ENCODE assay signal across 8 cellular contexts in genomic region chr6:73452107-73452461, GRCh38. TPM values are rescaled to one million over a fixed set of nuclear protein-coding genes. Genes with fewer than 3 reads are reported as not detected.
A peak's percentile ranks its signal among the peaks of the same experiment; 100 is the strongest.
DNase-seq lines count a peak whose midpoint lies in the region; ATAC-seq, FAIRE-seq and TF ChIP-seq lines count a peak whose summit lies in the region.

CGAS (minus strand) TSS chr6:73452297; CDS start chr6:73452181, 116 bp downstream.

- WGBS in K562 (ENCODE audit: insufficient coverage, low coverage, missing lambda C conversion rate) = 94% methylated on average over 14 of the region's 23 CpGs

- TF ChIP-seq CTCF in K562 (IDR thresholded peaks at IDR 0.05 in 2 of 3, conservative IDR thresholded peaks at IDR 0.05 in 1 of 3; ENCODE audit: insufficient read depth in 2 of 3, low read depth in 1 of 3, low read length in 3 of 3) = no peak

- H3K9me1 ChIP-seq in K562 (ENCODE audit: control insufficient read depth, insufficient read depth, low read length) = no peaks in the 10 kb centered on the region

- no peak within 1 kb of the TSS for H3K4me2 ChIP-seq in K562 (ENCODE audit: insufficient read depth, low read length)

- intact Hi-C loops in K562 (cut with micrococcal nuclease) = no loop called here

- no peak within 1 kb of the TSS for H3K4me3 ChIP-seq in K562
- peak within 1 kb of the TSS; percentile 69 for H3K4me3 ChIP-seq in iPS-18a (ENCODE audit: low read length)

- no peak within 1 kb of the TSS for H2AFZ ChIP-seq in K562 (ENCODE audit: low read depth, low read length)

- peaks cover 3 to 6% of the 10 kb centered on the region in 2 experiments; a peak in 3 of 5 replicates for H3K4me1 ChIP-seq in K562 (replicated peaks in 1 of 2; ENCODE audit: control insufficient read depth in 2 of 2, insufficient read depth in 2 of 2, low read length in 2 of 2)
- H3K4me1 ChIP-seq in iPS-18a (ENCODE audit: control insufficient read depth, low read depth, low read length) = no peaks in the 10 kb centered on the region

- H3K36me3 ChIP-seq in K562 (ENCODE audit: control insufficient read depth, insufficient read depth, low read length) = no peaks in the 10 kb centered on the region
- H3K36me3 ChIP-seq in iPS-18a (ENCODE audit: control insufficient read depth, low read depth, low read length) = no peaks in the 10 kb centered on the region

- H3K9ac ChIP-seq in K562 (ENCODE audit: insufficient read depth in 1 of 2, low read depth in 2 of 2, low read length in 2 of 2) (no peak within 1 kb of the TSS), iPS-18a (ENCODE audit: low read length) (peak within 1 kb of the TSS; percentile 57)

- no TSS peak for BruUV-seq in K562 (replicated peaks; lab: Mats Ljungman, UMichigan)

- no peaks in the 10 kb centered on the region for H4K20me1 ChIP-seq in K562 (replicated peaks; ENCODE audit: control insufficient read depth, insufficient read depth, low read length)

- POLR2A ChIA-PET in K562 (lab: Yijun Ruan, JAX) = no interaction called here

- CTCF ChIA-PET in K562 (lab: Yijun Ruan, JAX; ENCODE audit: low intra/inter-chr PET ratio) = no interaction called here

- no peaks in the 10 kb centered on the region for H3K79me2 ChIP-seq in K562 (ENCODE audit: control insufficient read depth, insufficient read depth, low read length)

- TF ChIP-seq EP300 in K562 (IDR thresholded peaks at IDR 0.05; ENCODE audit: low read length) = no peak

- no peak for TF ChIP-seq POLR2A in K562 (conservative IDR thresholded peaks at IDR 0.05)

- no peak within 1 kb of the TSS for H3K27ac ChIP-seq in K562 (ENCODE audit: extremely low read depth, low read depth, low read length)
- H3K27ac ChIP-seq in iPS-18a (ENCODE audit: low read length) = no peak within 1 kb of the TSS

- DNase-seq in C1 segment of cervical spinal cord (lab: John Stamatoyannopoulos, UW) = peak in 10 of 14 donors; percentile 10 to 70 (median 50)
- peak; percentile 65 for DNase-seq in T1000 (lab: John Stamatoyannopoulos, UW)
- DNase-seq in K562 (ENCODE audit: extremely low read depth in 1 of 4, low spot score in 3 of 4) = no peak
- DNase-seq in stimulated activated CD4-positive, alpha-beta T cell treated with anti-CD3 and anti-CD28 coated beads, Interleukin-12 subunit alpha, Interleukin-12 subunit beta, amount 100 ng/mL, for 4 hours = peak; percentile 75
- no peak for DNase-seq in epidermal melanocyte (ENCODE audit: insufficient read length, low spot score)

- FAIRE-seq in K562 (lab: Jason Lieb, UNC) = no peak

- no peak for TF ChIP-seq RAD21 in K562 (CRISPR knock-in tag; conservative IDR thresholded peaks at IDR 0.05 in 1 of 2, IDR thresholded peaks at IDR 0.05 in 1 of 2)

- ATAC-seq in GM19328 (IDR thresholded peaks at IDR 0.05; ENCODE audit: unreplicated experiment) (peak; percentile 46), HG03520 (IDR thresholded peaks at IDR 0.05; ENCODE audit: unreplicated experiment) (peak; percentile 68), K562 (no peak)

- in situ Hi-C loops in K562 (cut with MboI) = no loop called here

- H3K27me3 ChIP-seq in K562 (ENCODE audit: control insufficient read depth in 2 of 2, insufficient read depth in 2 of 2, low read length in 2 of 2) (no peaks in the 10 kb centered on the region), iPS-18a (ENCODE audit: control insufficient read depth, insufficient read depth, low read length) (peaks cover 11% of the 10 kb centered on the region)

- H3K9me3 ChIP-seq in K562 (replicated peaks; ENCODE audit: control insufficient read depth, insufficient read depth, low read depth, low read length) = no peaks in the 10 kb centered on the region; the same call in none of the 2 replicates
- H3K9me3 ChIP-seq in iPS-18a (ENCODE audit: control insufficient read depth, low read depth, low read length) = no peaks in the 10 kb centered on the region

TF ChIP-seq in K562, 482 proteins besides CTCF, POLR2A, EP300 and RAD21:
- peak; percentile 85 for TF ChIP-seq ZBTB33 (CRISPR knock-in tag; IDR thresholded peaks at IDR 0.05)
- no peak for TF ChIP-seq KDM2B (CRISPR knock-in tag; IDR thresholded peaks at IDR 0.05)
- TF ChIP-seq MAFG (tag; conservative IDR thresholded peaks at IDR 0.05) = no peak
- TF ChIP-seq ATF1 (CRISPR knock-in tag; IDR thresholded peaks at IDR 0.05) = no peak
- no peak for TF ChIP-seq ATF1 (tag; IDR thresholded peaks at IDR 0.05)
- no peak for TF ChIP-seq ZNF77 (CRISPR knock-in tag; IDR thresholded peaks at IDR 0.05)
- TF ChIP-seq ZNF121 (CRISPR knock-in tag; conservative IDR thresholded peaks at IDR 0.05) = no peak
- TF ChIP-seq, protein P1, sequence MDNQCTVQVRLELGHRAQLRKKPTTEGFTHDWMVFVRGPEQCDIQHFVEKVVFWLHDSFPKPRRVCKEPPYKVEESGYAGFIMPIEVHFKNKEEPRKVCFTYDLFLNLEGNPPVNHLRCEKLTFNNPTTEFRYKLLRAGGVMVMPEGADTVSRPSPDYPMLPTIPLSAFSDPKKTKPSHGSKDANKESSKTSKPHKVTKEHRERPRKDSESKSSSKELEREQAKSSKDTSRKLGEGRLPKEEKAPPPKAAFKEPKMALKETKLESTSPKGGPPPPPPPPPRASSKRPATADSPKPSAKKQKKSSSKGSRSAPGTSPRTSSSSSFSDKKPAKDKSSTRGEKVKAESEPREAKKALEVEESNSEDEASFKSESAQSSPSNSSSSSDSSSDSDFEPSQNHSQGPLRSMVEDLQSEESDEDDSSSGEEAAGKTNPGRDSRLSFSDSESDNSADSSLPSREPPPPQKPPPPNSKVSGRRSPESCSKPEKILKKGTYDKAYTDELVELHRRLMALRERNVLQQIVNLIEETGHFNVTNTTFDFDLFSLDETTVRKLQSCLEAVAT (IDR thresholded peaks at IDR 0.05) = no peak
- no peak for TF ChIP-seq ZC3H4 (CRISPR knock-in tag; IDR thresholded peaks at IDR 0.05; ENCODE audit: borderline replicate concordance)

RNA-seq across cellular contexts. Expression of gene CGAS, which starts in this region (rescaled TPM):
- 0.16 TPM in 1 of 2 replicates, not detected in the other for total RNA-seq in K562 (2011; cell fraction: chromatin; rRNA removed; ENCODE audit: low replicate concordance)
- total RNA-seq in K562 (2011; cell fraction: nucleolus; rRNA removed) = 0.17 TPM in 1 of 2 replicates, not detected in the other
- total RNA-seq in K562 (2011; cell fraction: nucleoplasm; rRNA removed) = 0.59 TPM in 1 of 2 replicates, not detected in the other
- total RNA-seq in K562 (2014; rRNA removed) (0.32 TPM in 1 of 2 replicates, not detected in the other), K562 (2014; rRNA removed; fragmentation: Illumina TruSeq; extraction: Trizol) (0.18 TPM in 1 of 2 replicates, not detected in the other), K562 (2015; rRNA removed; fragmentation: Illumina TruSeq; extraction: Trizol) (not detected in 2 replicates), K562 (2021) (0.04 and 0.11 TPM in 2 replicates)
- polyA plus RNA-seq in K562 (2011; rRNA removed) (0.03 and 0.06 TPM in 2 replicates), K562 (2014; fragmentation: Illumina TruSeq; extraction: Trizol) (0.06 and 0.08 TPM in 2 replicates), K562 (2014; fragmentation: Nextera tagmentation; extraction: Ambion mirVana) (under 1 TPM in 1 of 2 experiments, not detected in 1; 0.01 TPM), K562 (2014; rRNA removed) (0.13 and 0.15 TPM in 2 replicates)
- 0.03 TPM in 1 of 2 replicates, not detected in the other for polyA plus RNA-seq in K562 (2011; cell fraction: cytosol; rRNA removed)
- polyA plus RNA-seq in K562 (2011; cell fraction: nucleus; rRNA removed) = 0.09 TPM in 1 of 2 replicates, not detected in the other
- 0.07 and 0.21 TPM in 2 replicates for polyA plus RNA-seq in K562 (2012)
- 0.25 TPM in 1 of 2 replicates, not detected in the other for polyA minus RNA-seq in K562 (2011; rRNA and poly(A)+ RNA removed)
- not detected in 2 replicates for polyA minus RNA-seq in K562 (2011; cell fraction: cytosol; rRNA and poly(A)+ RNA removed)
- polyA minus RNA-seq in K562 (2011; cell fraction: nucleus; rRNA and poly(A)+ RNA removed) = 0.11 TPM in 1 of 2 replicates, not detected in the other

Comparison
In these comparisons a context has a peak if more than half of its experiments do, and no peak if none do; other contexts are left out.
1. DNase-seq: peak in C1 segment of cervical spinal cord (10 of 14), T1000 (single experiment) and stimulated activated CD4-positive, alpha-beta T cell treated with anti-CD3 and anti-CD28 coated beads, Interleukin-12 subunit alpha, Interleukin-12 subunit beta, amount 100 ng/mL, for 4 hours (single experiment); none in K562 (0 of 4) and epidermal melanocyte (single experiment).